ENCODE assay signal across 9 cellular contexts in genomic region chr11:62546244-62546936, GRCh38. TPM values are rescaled to one million over a fixed set of nuclear protein-coding genes. Genes with fewer than 3 reads are reported as not detected.
DNase-seq lines count a peak whose midpoint lies in the region; FAIRE-seq and TF ChIP-seq lines count a peak whose summit lies in the region.
"Had no signal": no experiment of that assay in that cellular context is flagged by ENCODE, and none has a peak within 500 bp of the region (broad histone marks: within the 10 kb centered on the region; RNA-seq: fewer than 3 reads in every experiment).

Gene AHNAK, minus strand, starts transcription at chr11:62546806. Its CDS starts 10,708 bp downstream, at chr11:62536098.

- H4K20me1 ChIP-seq in endothelial cell of umbilical vein (replicated peaks; ENCODE audit: control insufficient read depth, extremely low read depth, insufficient read depth, low read length): no peaks in the 10 kb centered on the region

- H3K36me3 Mint-ChIP-seq in mesothelial cell of epicardium: no peaks in the 10 kb centered on the region

- intact Hi-C loops in endothelial cell of umbilical vein (cut with micrococcal nuclease): loop anchor here (1.0 kb wide), 1 partner anchor 10 kb away; no protein-coding TSS in a partner anchor

- H3K27ac ChIP-seq in endothelial cell of umbilical vein (ENCODE audit: insufficient read depth, low read depth, low read length): peak within 1 kb of the TSS; percentile 44
- H3K27ac ChIP-seq in temporal lobe (ENCODE audit: low read depth, low read length): peak within 1 kb of the TSS; percentile 69

- peak within 1 kb of the TSS; percentile 97 for H3K4me3 Mint-ChIP-seq in mesothelial cell of epicardium

- H3K4me1 ChIP-seq in endothelial cell of umbilical vein (ENCODE audit: control insufficient read depth, extremely low read depth, insufficient read depth, low read length): peaks cover 50% of the 10 kb centered on the region

- FAIRE-seq in endothelial cell of umbilical vein (lab: Jason Lieb, UNC): peak; percentile 71
- FAIRE-seq: A204.1 had no signal

- POLR2A ChIA-PET in activated CD8-positive, alpha-beta memory T cell treated with anti-CD3 and anti-CD28 coated beads for 36 hours (lab: Charles Lee): interaction anchor here (0.5 to 1.4 kb wide), 2 partner anchors 11 to 227 kb away, joined by 3 to 6 read pairs; no protein-coding TSS in a partner anchor
- POLR2A ChIA-PET in endothelial cell of umbilical vein (lab: Charles Lee): interaction anchor here (0.6 to 1.4 kb wide), 4 partner anchors 9 to 119 kb away, joined by 3 to 5 read pairs (median 4); partner anchors contain the start of genes C11orf98 and CSKMT

- no peaks in the 10 kb centered on the region for H3K27me3 Mint-ChIP-seq in mesothelial cell of epicardium (ENCODE audit: low read depth)

- H3K9me3 Mint-ChIP-seq in mesothelial cell of epicardium: no peaks in the 10 kb centered on the region

- no peaks in the 10 kb centered on the region for H3K9me3 ChIP-seq in endothelial cell of umbilical vein (replicated peaks; ENCODE audit: control insufficient read depth, insufficient read depth, low read length)

- peaks cover 52% of the 10 kb centered on the region for H3K79me2 ChIP-seq in endothelial cell of umbilical vein (ENCODE audit: control insufficient read depth, insufficient read depth, low read length)

- H3K9me1 ChIP-seq in endothelial cell of umbilical vein (replicated peaks; ENCODE audit: control insufficient read depth, extremely low read depth, insufficient read depth, low read length): no peaks in the 10 kb centered on the region

- peak within 1 kb of the TSS; percentile 67 for H3K4me2 ChIP-seq in endothelial cell of umbilical vein (ENCODE audit: insufficient read depth, low read length)

- H3K36me3 ChIP-seq in endothelial cell of umbilical vein (ENCODE audit: control insufficient read depth in 2 of 2, extremely low read depth in 1 of 2, insufficient read depth in 2 of 2, low read length in 2 of 2): no peaks in the 10 kb centered on the region

- H3K4me3 ChIP-seq in endothelial cell of umbilical vein (replicated peaks in 1 of 3; ENCODE audit: insufficient read depth in 1 of 3, low read depth in 1 of 3, low read length in 3 of 3): peak within 1 kb of the TSS; percentile 53 to 82 (median 55)

- peak within 1 kb of the TSS; percentile 73 for H3K9ac ChIP-seq in endothelial cell of umbilical vein (replicated peaks; ENCODE audit: extremely low read depth, insufficient read depth, low read length)

- dilution Hi-C loops in endothelial cell of umbilical vein (cut with MboI; ENCODE audit: extremely low pct_ligation_motif_present, low sequenced_read_pairs): no loop called here

- DNase-seq in DMS 273 (lab: John Stamatoyannopoulos, UW; ENCODE audit: unreplicated experiment): peak; percentile 64
- DNase-seq in DMS 273 treated with DMSO at 0.1 percent for 48 hours (lab: John Stamatoyannopoulos, UW): no peak
- peak; percentile 43 for DNase-seq in NCI-H510A (lab: John Stamatoyannopoulos, UW)
- peak; percentile 56 for DNase-seq in endothelial cell of umbilical vein (ENCODE audit: low read depth, low spot score)
- peak; percentile 66 to 82 for DNase-seq in mesothelial cell of epicardium (ENCODE audit: low spot score in 2 of 2, unreplicated experiment in 2 of 2)
- DNase-seq in putamen (ENCODE audit: low spot score): no peak

- CTCF ChIA-PET in activated CD8-positive, alpha-beta memory T cell treated with anti-CD3 and anti-CD28 coated beads for 36 hours (lab: Charles Lee): interaction anchor here (1.0 to 1.2 kb wide), 3 partner anchors 9 to 145 kb away, joined by 3 to 8 read pairs (median 3); no protein-coding TSS in a partner anchor
- CTCF ChIA-PET in endothelial cell of umbilical vein (lab: Charles Lee): interaction anchor here (0.6 to 11.0 kb wide), 6 partner anchors 12 to 153 kb away, joined by 3 to 376 read pairs (median 6); partner anchors contain the start of genes B3GAT3 and TUT1

- H3K4me1 Mint-ChIP-seq in mesothelial cell of epicardium: peaks cover 65% of the 10 kb centered on the region

- H3K27ac Mint-ChIP-seq in mesothelial cell of epicardium: peak within 1 kb of the TSS; percentile 99

- H3K27me3 ChIP-seq in endothelial cell of umbilical vein (ENCODE audit: control insufficient read depth in 2 of 2, insufficient read depth in 2 of 2, low read length in 2 of 2): no peaks in the 10 kb centered on the region

- H2AFZ ChIP-seq in endothelial cell of umbilical vein (ENCODE audit: low read depth, low read length): peak within 1 kb of the TSS; percentile 32

- TF ChIP-seq POLR2A in endothelial cell of umbilical vein (IDR thresholded peaks at IDR 0.05; ENCODE audit: low read depth, low read length): peak; percentile 97

- BruUV-seq in endothelial cell of umbilical vein (replicated peaks; lab: Mats Ljungman, UMichigan): TSS peak; percentile 45

- TF ChIP-seq CTCF in endothelial cell of umbilical vein (IDR thresholded peaks at IDR 0.05; ENCODE audit: extremely low read depth in 1 of 2, insufficient read depth in 1 of 2, low read depth in 1 of 2, low read length in 2 of 2): no peak
- no peak for TF ChIP-seq CTCF in mesothelial cell of epicardium (IDR thresholded peaks at IDR 0.05; ENCODE audit: unreplicated experiment)

TF ChIP-seq in endothelial cell of umbilical vein, 7 proteins besides CTCF, POLR2A, EP300 and RAD21:
- TF ChIP-seq POLR2AphosphoS5 (IDR thresholded peaks at IDR 0.05; ENCODE audit: insufficient read depth, low read depth, low read length) (peak; percentile 98), MYC (IDR thresholded peaks at IDR 0.05; ENCODE audit: low read depth, low read length) (no peak)
TF ChIP-seq in endothelial cell of umbilical vein: peak in this region for 1.

RNA-seq across cellular contexts. Expression of gene AHNAK, which starts in this region (rescaled TPM):
- 10 to 100 TPM; 70.7 to 75.1 TPM for total RNA-seq in activated CD8-positive, alpha-beta memory T cell treated with anti-CD3 and anti-CD28 coated beads for 36 hours
- total RNA-seq in endothelial cell of umbilical vein (381 and 436 TPM in 2 replicates), mesothelial cell of epicardium (456 to 481 TPM (median 480 TPM) in 3 replicates), temporal lobe (32.9 TPM)
- 25.1 and 35.2 TPM in 2 replicates for polyA plus RNA-seq in endothelial cell of umbilical vein
- 46.3 and 51.8 TPM in 2 replicates for polyA plus RNA-seq in endothelial cell of umbilical vein (2011; cell fraction: cytosol; rRNA removed)
- 322 and 346 TPM in 2 replicates for polyA plus RNA-seq in endothelial cell of umbilical vein (2011; cell fraction: nucleus; rRNA removed)
- 223 and 321 TPM in 2 replicates for polyA plus RNA-seq in endothelial cell of umbilical vein (2012)
- polyA minus RNA-seq in endothelial cell of umbilical vein: 219 and 258 TPM in 2 replicates
- polyA minus RNA-seq in endothelial cell of umbilical vein (2011; cell fraction: cytosol; rRNA and poly(A)+ RNA removed): 78.7 TPM
- polyA minus RNA-seq in endothelial cell of umbilical vein (2011; cell fraction: nucleus; rRNA and poly(A)+ RNA removed): 446 and 550 TPM in 2 replicates

Comparison
In these comparisons a context has a peak if more than half of its experiments do, and no peak if none do; other contexts are left out.
1. DNase-seq: peak in DMS 273 (single experiment), NCI-H510A (single experiment), endothelial cell of umbilical vein (single experiment) and mesothelial cell of epicardium (2 of 2); none in DMS 273 treated with DMSO at 0.1 percent for 48 hours (single experiment) and putamen (single experiment).